2 cellular contexts compared by ENCODE assay signal in the genomic region with DNA sequence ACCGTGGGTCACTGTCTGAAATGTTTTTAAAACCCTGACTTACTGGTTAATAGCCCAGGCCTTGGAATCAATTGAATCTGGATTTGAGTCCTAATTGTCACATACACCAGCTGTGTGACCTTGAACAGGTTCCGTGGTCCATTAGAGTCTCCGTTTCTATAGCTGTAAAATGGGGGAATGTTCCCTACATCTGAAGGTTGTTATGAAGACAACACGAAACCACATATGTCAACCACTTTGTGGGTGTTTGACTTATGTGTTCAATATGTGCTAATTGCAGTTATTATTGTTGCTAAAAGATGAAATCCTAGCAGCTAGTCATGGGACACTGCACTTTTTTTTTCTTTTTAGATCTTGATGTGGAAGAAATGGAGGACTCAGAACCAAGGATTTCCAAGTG.
A peak's percentile ranks its signal among the peaks of the same experiment; 100 is the strongest.
TF ChIP-seq lines count a peak whose summit lies in the region.

No MANE protein-coding gene starts in this region.

TF ChIP-seq in IMR-90, 13 proteins besides CTCF, POLR2A, EP300 and RAD21:
- TF ChIP-seq CHD1 (IDR thresholded peaks at IDR 0.05; ENCODE audit: low read depth, low read length) = no peak
- no peak for TF ChIP-seq CEBPB (IDR thresholded peaks at IDR 0.05; ENCODE audit: low read depth, low read length)
- TF ChIP-seq, protein P1, sequence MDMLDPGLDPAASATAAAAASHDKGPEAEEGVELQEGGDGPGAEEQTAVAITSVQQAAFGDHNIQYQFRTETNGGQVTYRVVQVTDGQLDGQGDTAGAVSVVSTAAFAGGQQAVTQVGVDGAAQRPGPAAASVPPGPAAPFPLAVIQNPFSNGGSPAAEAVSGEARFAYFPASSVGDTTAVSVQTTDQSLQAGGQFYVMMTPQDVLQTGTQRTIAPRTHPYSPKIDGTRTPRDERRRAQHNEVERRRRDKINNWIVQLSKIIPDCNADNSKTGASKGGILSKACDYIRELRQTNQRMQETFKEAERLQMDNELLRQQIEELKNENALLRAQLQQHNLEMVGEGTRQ (IDR thresholded peaks at IDR 0.05; ENCODE audit: low read depth, low read length) = no peak
- no peak for TF ChIP-seq NFE2L2 (IDR thresholded peaks at IDR 0.05; ENCODE audit: low read depth, low read length)
- TF ChIP-seq RCOR1 (IDR thresholded peaks at IDR 0.05; ENCODE audit: insufficient replicate concordance, low read length) = no peak
- TF ChIP-seq MAFK (IDR thresholded peaks at IDR 0.05; ENCODE audit: low read depth, low read length) = no peak
- TF ChIP-seq SMC3 (IDR thresholded peaks at IDR 0.05; ENCODE audit: low read depth, low read length) = no peak
- TF ChIP-seq, protein P2, sequence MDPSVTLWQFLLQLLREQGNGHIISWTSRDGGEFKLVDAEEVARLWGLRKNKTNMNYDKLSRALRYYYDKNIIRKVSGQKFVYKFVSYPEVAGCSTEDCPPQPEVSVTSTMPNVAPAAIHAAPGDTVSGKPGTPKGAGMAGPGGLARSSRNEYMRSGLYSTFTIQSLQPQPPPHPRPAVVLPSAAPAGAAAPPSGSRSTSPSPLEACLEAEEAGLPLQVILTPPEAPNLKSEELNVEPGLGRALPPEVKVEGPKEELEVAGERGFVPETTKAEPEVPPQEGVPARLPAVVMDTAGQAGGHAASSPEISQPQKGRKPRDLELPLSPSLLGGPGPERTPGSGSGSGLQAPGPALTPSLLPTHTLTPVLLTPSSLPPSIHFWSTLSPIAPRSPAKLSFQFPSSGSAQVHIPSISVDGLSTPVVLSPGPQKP (IDR thresholded peaks at IDR 0.05; ENCODE audit: borderline replicate concordance, low read depth, low read length) = no peak
- no peak for TF ChIP-seq BHLHE40 (IDR thresholded peaks at IDR 0.05; ENCODE audit: low read depth, low read length)
- no peak for TF ChIP-seq MXI1 (IDR thresholded peaks at IDR 0.05; ENCODE audit: borderline replicate concordance, low read depth, low read length)
- no peak for TF ChIP-seq FOS (IDR thresholded peaks at IDR 0.05; ENCODE audit: low read depth, low read length)
- no peak for TF ChIP-seq RFX5 (IDR thresholded peaks at IDR 0.05; ENCODE audit: low read depth, low read length)
- no peak for TF ChIP-seq MAZ (IDR thresholded peaks at IDR 0.05; ENCODE audit: borderline replicate concordance, low read depth, low read length)
TF ChIP-seq in IMR-90: peak in this region for 0.

TF ChIP-seq in HepG2, 621 proteins besides CTCF, POLR2A, EP300 and RAD21:
- TF ChIP-seq ZNF446 (CRISPR knock-in tag; IDR thresholded peaks at IDR 0.05) (no peak), ZNF629 (CRISPR knock-in tag; conservative IDR thresholded peaks at IDR 0.05) (peak; percentile 84), ZNF224 (CRISPR knock-in tag; IDR thresholded peaks at IDR 0.05) (no peak), RBM22 (optimal IDR thresholded peaks at IDR 0.05; ENCODE audit: low read length) (peak; percentile 26), MTA1 (CRISPR knock-in tag; IDR thresholded peaks at IDR 0.05; ENCODE audit: borderline replicate concordance) (no peak), U2AF1 (optimal IDR thresholded peaks at IDR 0.05; ENCODE audit: low read depth, low read length) (no peak), KLF13 (CRISPR knock-in tag; IDR thresholded peaks at IDR 0.05) (no peak), ZNF562 (CRISPR knock-in tag; IDR thresholded peaks at IDR 0.05; ENCODE audit: borderline replicate concordance) (no peak), KLF9 (CRISPR knock-in tag; IDR thresholded peaks at IDR 0.05; ENCODE audit: low read depth) (no peak), SCMH1 (CRISPR knock-in tag; IDR thresholded peaks at IDR 0.05; ENCODE audit: borderline replicate concordance) (no peak), KLF16 (CRISPR knock-in tag; IDR thresholded peaks at IDR 0.05) (no peak), ZSCAN12 (CRISPR knock-in tag; IDR thresholded peaks at IDR 0.05) (no peak), FOXK1 (CRISPR knock-in tag; IDR thresholded peaks at IDR 0.05; ENCODE audit: borderline replicate concordance, low read depth) (no peak)
- TF ChIP-seq, protein P3, sequence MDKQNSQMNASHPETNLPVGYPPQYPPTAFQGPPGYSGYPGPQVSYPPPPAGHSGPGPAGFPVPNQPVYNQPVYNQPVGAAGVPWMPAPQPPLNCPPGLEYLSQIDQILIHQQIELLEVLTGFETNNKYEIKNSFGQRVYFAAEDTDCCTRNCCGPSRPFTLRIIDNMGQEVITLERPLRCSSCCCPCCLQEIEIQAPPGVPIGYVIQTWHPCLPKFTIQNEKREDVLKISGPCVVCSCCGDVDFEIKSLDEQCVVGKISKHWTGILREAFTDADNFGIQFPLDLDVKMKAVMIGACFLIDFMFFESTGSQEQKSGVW (CRISPR knock-in tag; IDR thresholded peaks at IDR 0.05; ENCODE audit: borderline replicate concordance) = no peak
- TF ChIP-seq, protein P4, sequence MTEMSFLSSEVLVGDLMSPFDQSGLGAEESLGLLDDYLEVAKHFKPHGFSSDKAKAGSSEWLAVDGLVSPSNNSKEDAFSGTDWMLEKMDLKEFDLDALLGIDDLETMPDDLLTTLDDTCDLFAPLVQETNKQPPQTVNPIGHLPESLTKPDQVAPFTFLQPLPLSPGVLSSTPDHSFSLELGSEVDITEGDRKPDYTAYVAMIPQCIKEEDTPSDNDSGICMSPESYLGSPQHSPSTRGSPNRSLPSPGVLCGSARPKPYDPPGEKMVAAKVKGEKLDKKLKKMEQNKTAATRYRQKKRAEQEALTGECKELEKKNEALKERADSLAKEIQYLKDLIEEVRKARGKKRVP (CRISPR knock-in tag; IDR thresholded peaks at IDR 0.05) = no peak
